ENCODE assay signal across 1 cellular context in genomic region chr4:117001077-117001476, GRCh38.
A peak's percentile ranks its signal among the peaks of the same experiment; 100 is the strongest.
TF ChIP-seq lines count a peak whose summit lies in the region.

No MANE protein-coding gene starts in this region.

TF ChIP-seq in GM12878, 131 proteins besides CTCF, POLR2A, EP300 and RAD21 (continued from another document):
- TF ChIP-seq CREM (IDR thresholded peaks at IDR 0.05; ENCODE audit: low read depth): 0 out of 2 replicates have a peak, but pooled peaks have one; percentile 30
- no peak for TF ChIP-seq FOXM1 (IDR thresholded peaks at IDR 0.05; ENCODE audit: low read depth, low read length)
- TF ChIP-seq ASH2L (IDR thresholded peaks at IDR 0.05; ENCODE audit: borderline replicate concordance, low read depth): no peak
- no peak for TF ChIP-seq CHD4 (IDR thresholded peaks at IDR 0.05)
- peak; percentile 50; the same call in 1 of the 2 replicates for TF ChIP-seq MTA2 (IDR thresholded peaks at IDR 0.05; ENCODE audit: low read depth)
- TF ChIP-seq E2F4 (IDR thresholded peaks at IDR 0.05; ENCODE audit: low read depth, low read length): no peak
- no peak for TF ChIP-seq YY1 (IDR thresholded peaks at IDR 0.05; ENCODE audit: low read depth, low read length)
- TF ChIP-seq USF2 (IDR thresholded peaks at IDR 0.05; ENCODE audit: borderline replicate concordance, low read depth, low read length): no peak
- TF ChIP-seq JUND (IDR thresholded peaks at IDR 0.05; ENCODE audit: low read depth, low read length): no peak
- no peak for TF ChIP-seq MAX (IDR thresholded peaks at IDR 0.05; ENCODE audit: low read depth, low read length)
- no peak for TF ChIP-seq MYB (IDR thresholded peaks at IDR 0.05; ENCODE audit: borderline replicate concordance, low read depth, low read length)
- TF ChIP-seq KAT2A (conservative IDR thresholded peaks at IDR 0.05; ENCODE audit: control insufficient read depth, low read depth, low read length): no peak
- no peak for TF ChIP-seq NR2C2 (IDR thresholded peaks at IDR 0.05; ENCODE audit: borderline replicate concordance, control insufficient read depth, insufficient read length, low read depth)
- no peak for TF ChIP-seq ZNF592 (IDR thresholded peaks at IDR 0.05)
- TF ChIP-seq ATF7 (IDR thresholded peaks at IDR 0.05; ENCODE audit: low read depth): peak; percentile 56
- TF ChIP-seq NR2F1 (conservative IDR thresholded peaks at IDR 0.05): peak; percentile 56; the same call in 1 of the 2 replicates
